ENCODE assay signal across 1 cellular context in the genomic region with DNA sequence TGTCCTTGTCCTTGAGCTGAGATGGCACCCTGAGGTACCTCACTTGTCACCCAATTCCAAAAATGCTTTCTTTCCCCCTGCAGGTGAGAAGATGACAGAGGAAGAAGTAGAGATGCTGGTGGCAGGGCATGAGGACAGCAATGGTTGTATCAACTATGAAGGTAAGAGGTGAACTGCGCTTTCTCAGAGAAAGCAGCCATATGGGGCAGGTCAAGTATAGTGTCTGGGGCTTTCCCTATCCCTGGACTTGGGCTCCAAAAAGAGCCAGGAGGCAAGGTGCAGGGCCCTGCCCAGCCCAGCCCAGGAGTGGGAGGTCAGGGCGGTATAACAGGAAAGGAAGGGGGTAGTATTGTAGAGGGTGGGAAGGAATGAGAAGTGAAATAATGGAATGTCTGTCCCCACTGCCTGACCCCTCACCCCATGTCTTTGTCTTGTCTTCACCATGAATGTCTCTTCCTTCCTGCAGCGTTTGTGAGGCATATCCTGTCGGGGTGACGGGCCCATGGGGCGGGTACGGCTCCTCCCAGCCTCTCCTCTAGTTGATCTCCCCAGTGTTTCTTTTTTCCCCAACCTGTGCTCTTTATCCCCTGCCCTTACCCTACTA.
TF ChIP-seq lines count a peak whose summit lies in the region.

No MANE protein-coding gene starts in this region.

TF ChIP-seq in GM23338, 12 proteins besides CTCF, POLR2A, EP300 and RAD21 (continued from another document):
- TF ChIP-seq, protein P1, sequence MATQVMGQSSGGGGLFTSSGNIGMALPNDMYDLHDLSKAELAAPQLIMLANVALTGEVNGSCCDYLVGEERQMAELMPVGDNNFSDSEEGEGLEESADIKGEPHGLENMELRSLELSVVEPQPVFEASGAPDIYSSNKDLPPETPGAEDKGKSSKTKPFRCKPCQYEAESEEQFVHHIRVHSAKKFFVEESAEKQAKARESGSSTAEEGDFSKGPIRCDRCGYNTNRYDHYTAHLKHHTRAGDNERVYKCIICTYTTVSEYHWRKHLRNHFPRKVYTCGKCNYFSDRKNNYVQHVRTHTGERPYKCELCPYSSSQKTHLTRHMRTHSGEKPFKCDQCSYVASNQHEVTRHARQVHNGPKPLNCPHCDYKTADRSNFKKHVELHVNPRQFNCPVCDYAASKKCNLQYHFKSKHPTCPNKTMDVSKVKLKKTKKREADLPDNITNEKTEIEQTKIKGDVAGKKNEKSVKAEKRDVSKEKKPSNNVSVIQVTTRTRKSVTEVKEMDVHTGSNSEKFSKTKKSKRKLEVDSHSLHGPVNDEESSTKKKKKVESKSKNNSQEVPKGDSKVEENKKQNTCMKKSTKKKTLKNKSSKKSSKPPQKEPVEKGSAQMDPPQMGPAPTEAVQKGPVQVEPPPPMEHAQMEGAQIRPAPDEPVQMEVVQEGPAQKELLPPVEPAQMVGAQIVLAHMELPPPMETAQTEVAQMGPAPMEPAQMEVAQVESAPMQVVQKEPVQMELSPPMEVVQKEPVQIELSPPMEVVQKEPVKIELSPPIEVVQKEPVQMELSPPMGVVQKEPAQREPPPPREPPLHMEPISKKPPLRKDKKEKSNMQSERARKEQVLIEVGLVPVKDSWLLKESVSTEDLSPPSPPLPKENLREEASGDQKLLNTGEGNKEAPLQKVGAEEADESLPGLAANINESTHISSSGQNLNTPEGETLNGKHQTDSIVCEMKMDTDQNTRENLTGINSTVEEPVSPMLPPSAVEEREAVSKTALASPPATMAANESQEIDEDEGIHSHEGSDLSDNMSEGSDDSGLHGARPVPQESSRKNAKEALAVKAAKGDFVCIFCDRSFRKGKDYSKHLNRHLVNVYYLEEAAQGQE (IDR thresholded peaks at IDR 0.05; ENCODE audit: unreplicated experiment): no peak
- no peak for TF ChIP-seq EZH2 (IDR thresholded peaks at IDR 0.05; ENCODE audit: low read depth, unreplicated experiment)
- no peak for TF ChIP-seq CREB1 (CRISPR knock-in tag; IDR thresholded peaks at IDR 0.05; ENCODE audit: low read depth)
- TF ChIP-seq JUNB (IDR thresholded peaks at IDR 0.05; ENCODE audit: unreplicated experiment): no peak
- no peak for TF ChIP-seq NANOG (IDR thresholded peaks at IDR 0.05; ENCODE audit: borderline replicate concordance)
- TF ChIP-seq EZH2phosphoT487 (IDR thresholded peaks at IDR 0.05; ENCODE audit: unreplicated experiment): no peak
- no peak for TF ChIP-seq POLR2AphosphoS5 (IDR thresholded peaks at IDR 0.05; ENCODE audit: low read depth)
- TF ChIP-seq, protein P2, sequence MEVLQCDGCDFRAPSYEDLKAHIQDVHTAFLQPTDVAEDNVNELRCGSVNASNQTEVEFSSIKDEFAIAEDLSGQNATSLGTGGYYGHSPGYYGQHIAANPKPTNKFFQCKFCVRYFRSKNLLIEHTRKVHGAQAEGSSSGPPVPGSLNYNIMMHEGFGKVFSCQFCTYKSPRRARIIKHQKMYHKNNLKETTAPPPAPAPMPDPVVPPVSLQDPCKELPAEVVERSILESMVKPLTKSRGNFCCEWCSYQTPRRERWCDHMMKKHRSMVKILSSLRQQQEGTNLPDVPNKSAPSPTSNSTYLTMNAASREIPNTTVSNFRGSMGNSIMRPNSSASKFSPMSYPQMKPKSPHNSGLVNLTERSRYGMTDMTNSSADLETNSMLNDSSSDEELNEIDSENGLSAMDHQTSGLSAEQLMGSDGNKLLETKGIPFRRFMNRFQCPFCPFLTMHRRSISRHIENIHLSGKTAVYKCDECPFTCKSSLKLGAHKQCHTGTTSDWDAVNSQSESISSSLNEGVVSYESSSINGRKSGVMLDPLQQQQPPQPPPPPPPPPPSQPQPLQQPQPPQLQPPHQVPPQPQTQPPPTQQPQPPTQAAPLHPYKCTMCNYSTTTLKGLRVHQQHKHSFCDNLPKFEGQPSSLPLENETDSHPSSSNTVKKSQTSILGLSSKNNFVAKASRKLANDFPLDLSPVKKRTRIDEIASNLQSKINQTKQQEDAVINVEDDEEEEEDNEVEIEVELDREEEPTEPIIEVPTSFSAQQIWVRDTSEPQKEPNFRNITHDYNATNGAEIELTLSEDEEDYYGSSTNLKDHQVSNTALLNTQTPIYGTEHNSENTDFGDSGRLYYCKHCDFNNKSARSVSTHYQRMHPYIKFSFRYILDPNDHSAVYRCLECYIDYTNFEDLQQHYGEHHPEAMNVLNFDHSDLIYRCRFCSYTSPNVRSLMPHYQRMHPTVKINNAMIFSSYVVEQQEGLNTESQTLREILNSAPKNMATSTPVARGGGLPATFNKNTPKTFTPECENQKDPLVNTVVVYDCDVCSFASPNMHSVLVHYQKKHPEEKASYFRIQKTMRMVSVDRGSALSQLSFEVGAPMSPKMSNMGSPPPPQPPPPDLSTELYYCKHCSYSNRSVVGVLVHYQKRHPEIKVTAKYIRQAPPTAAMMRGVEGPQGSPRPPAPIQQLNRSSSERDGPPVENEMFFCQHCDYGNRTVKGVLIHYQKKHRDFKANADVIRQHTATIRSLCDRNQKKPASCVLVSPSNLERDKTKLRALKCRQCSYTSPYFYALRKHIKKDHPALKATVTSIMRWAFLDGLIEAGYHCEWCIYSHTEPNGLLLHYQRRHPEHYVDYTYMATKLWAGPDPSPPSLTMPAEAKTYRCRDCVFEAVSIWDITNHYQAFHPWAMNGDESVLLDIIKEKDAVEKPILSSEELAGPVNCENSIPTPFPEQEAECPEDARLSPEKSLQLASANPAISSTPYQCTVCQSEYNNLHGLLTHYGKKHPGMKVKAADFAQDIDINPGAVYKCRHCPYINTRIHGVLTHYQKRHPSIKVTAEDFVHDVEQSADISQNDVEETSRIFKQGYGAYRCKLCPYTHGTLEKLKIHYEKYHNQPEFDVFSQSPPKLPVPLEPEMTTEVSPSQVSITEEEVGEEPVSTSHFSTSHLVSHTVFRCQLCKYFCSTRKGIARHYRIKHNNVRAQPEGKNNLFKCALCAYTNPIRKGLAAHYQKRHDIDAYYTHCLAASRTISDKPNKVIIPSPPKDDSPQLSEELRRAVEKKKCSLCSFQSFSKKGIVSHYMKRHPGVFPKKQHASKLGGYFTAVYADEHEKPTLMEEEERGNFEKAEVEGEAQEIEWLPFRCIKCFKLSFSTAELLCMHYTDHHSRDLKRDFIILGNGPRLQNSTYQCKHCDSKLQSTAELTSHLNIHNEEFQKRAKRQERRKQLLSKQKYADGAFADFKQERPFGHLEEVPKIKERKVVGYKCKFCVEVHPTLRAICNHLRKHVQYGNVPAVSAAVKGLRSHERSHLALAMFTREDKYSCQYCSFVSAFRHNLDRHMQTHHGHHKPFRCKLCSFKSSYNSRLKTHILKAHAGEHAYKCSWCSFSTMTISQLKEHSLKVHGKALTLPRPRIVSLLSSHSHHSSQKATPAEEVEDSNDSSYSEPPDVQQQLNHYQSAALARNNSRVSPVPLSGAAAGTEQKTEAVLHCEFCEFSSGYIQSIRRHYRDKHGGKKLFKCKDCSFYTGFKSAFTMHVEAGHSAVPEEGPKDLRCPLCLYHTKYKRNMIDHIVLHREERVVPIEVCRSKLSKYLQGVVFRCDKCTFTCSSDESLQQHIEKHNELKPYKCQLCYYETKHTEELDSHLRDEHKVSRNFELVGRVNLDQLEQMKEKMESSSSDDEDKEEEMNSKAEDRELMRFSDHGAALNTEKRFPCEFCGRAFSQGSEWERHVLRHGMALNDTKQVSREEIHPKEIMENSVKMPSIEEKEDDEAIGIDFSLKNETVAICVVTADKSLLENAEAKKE (CRISPR knock-in tag; IDR thresholded peaks at IDR 0.05): no peak
- TF ChIP-seq ZNF114 (CRISPR knock-in tag; IDR thresholded peaks at IDR 0.05): no peak
